Comparison of ENCODE assay signal across 1 cellular context in genomic region chr12:75944097-75944904, GRCh38.
TF ChIP-seq lines count a peak whose summit lies in the region.

No MANE protein-coding gene starts in this region.

TF ChIP-seq in K562, 482 proteins besides CTCF, POLR2A, EP300 and RAD21 (continued from another document and continues in another):
- TF ChIP-seq ZBTB9 (CRISPR knock-in tag; IDR thresholded peaks at IDR 0.05), result no peak
- peak; percentile 97 for TF ChIP-seq DPF2 (IDR thresholded peaks at IDR 0.05)
- TF ChIP-seq ETS1 (conservative IDR thresholded peaks at IDR 0.05; ENCODE audit: control insufficient read depth, low read depth, low read length), result no peak
- TF ChIP-seq HNRNPL (IDR thresholded peaks at IDR 0.05; ENCODE audit: low read depth, low read length), result no peak
- TF ChIP-seq ZNF561 (CRISPR knock-in tag; conservative IDR thresholded peaks at IDR 0.05), result no peak
- no peak for TF ChIP-seq CREBBP (IDR thresholded peaks at IDR 0.05; ENCODE audit: low read depth, low read length)
- no peak for TF ChIP-seq SLC30A9 (CRISPR knock-in tag; IDR thresholded peaks at IDR 0.05)
- no peak for TF ChIP-seq FOXJ3 (CRISPR knock-in tag; IDR thresholded peaks at IDR 0.05)
- no peak for TF ChIP-seq ZBTB11 (CRISPR knock-in tag; IDR thresholded peaks at IDR 0.05)
- peak; percentile 73 for TF ChIP-seq JUN (IDR thresholded peaks at IDR 0.05; ENCODE audit: borderline replicate concordance, low read depth, low read length)
- TF ChIP-seq JUN (CRISPR knock-in tag; IDR thresholded peaks at IDR 0.05; ENCODE audit: borderline replicate concordance), result 0 out of 2 replicates have a peak, but pooled peaks have one; percentile 36
- TF ChIP-seq BRD9 (IDR thresholded peaks at IDR 0.05; ENCODE audit: low read depth, partially characterized antibody), result peak; percentile 2
- no peak for TF ChIP-seq PHF21A (IDR thresholded peaks at IDR 0.05; ENCODE audit: borderline replicate concordance, low read depth)
- no peak for TF ChIP-seq HMG20A (CRISPR knock-in tag; conservative IDR thresholded peaks at IDR 0.05)
- TF ChIP-seq ZNF24 (IDR thresholded peaks at IDR 0.05), result peak; percentile 7; the same call in 1 of the 2 replicates
- no peak for TF ChIP-seq PHB (CRISPR knock-in tag; IDR thresholded peaks at IDR 0.05)
- peak; percentile 52; the same call in 1 of the 2 replicates for TF ChIP-seq ZBTB2 (IDR thresholded peaks at IDR 0.05)
- no peak for TF ChIP-seq CBX8 (IDR thresholded peaks at IDR 0.05; ENCODE audit: borderline replicate concordance, extremely low read depth, low read depth, low read length, poor library complexity, severe bottlenecking)
- TF ChIP-seq CBX3 (IDR thresholded peaks at IDR 0.05; ENCODE audit: borderline replicate concordance in 1 of 2, low read length in 2 of 2), result peak in 1 of 2 experiments; percentile 52; a peak in 1 of 3 replicates
- TF ChIP-seq SOX6 (IDR thresholded peaks at IDR 0.05), result peak; percentile 84
- no peak for TF ChIP-seq PURB (CRISPR knock-in tag; IDR thresholded peaks at IDR 0.05; ENCODE audit: low read depth)
- TF ChIP-seq NRF1 (conservative IDR thresholded peaks at IDR 0.05 in 1 of 2, IDR thresholded peaks at IDR 0.05 in 1 of 2), result no peak
- no peak for TF ChIP-seq CHCHD3 (CRISPR knock-in tag; IDR thresholded peaks at IDR 0.05)
- no peak for TF ChIP-seq DIDO1 (tag; IDR thresholded peaks at IDR 0.05; ENCODE audit: low read depth)
- 0 out of 2 replicates have a peak, but pooled peaks have one; percentile 23 for TF ChIP-seq CREM (IDR thresholded peaks at IDR 0.05; ENCODE audit: low read depth)
- TF ChIP-seq ARNT (IDR thresholded peaks at IDR 0.05), result 0 out of 4 replicates have a peak, but pooled peaks of 1 of the 2 experiments have one; percentile 25
- no peak for TF ChIP-seq CREB3 (tag; conservative IDR thresholded peaks at IDR 0.05; ENCODE audit: low read depth)
- TF ChIP-seq NFATC3 (IDR thresholded peaks at IDR 0.05), result no peak
- TF ChIP-seq NR2F6 (CRISPR knock-in tag; IDR thresholded peaks at IDR 0.05), result no peak
- peak; percentile 35 for TF ChIP-seq TAF9B (IDR thresholded peaks at IDR 0.05; ENCODE audit: partially characterized antibody)
- no peak for TF ChIP-seq MBD1 (CRISPR knock-in tag; IDR thresholded peaks at IDR 0.05)
- TF ChIP-seq EP400 (IDR thresholded peaks at IDR 0.05), result peak; percentile 36; the same call in 1 of the 2 replicates
- TF ChIP-seq E2F3 (CRISPR knock-in tag; IDR thresholded peaks at IDR 0.05), result no peak
- TF ChIP-seq RBBP5 (IDR thresholded peaks at IDR 0.05; ENCODE audit: borderline replicate concordance, insufficient read depth, low read length, poor library complexity, severe bottlenecking), result peak; percentile 66
- TF ChIP-seq USF1 (CRISPR knock-in tag; IDR thresholded peaks at IDR 0.05), result no peak
- no peak for TF ChIP-seq KAT7 (CRISPR knock-in tag; IDR thresholded peaks at IDR 0.05; ENCODE audit: borderline replicate concordance)
- TF ChIP-seq RBM25 (IDR thresholded peaks at IDR 0.05; ENCODE audit: low read depth, low read length, severe bottlenecking), result no peak
- no peak for TF ChIP-seq RBM14 (IDR thresholded peaks at IDR 0.05; ENCODE audit: borderline replicate concordance, insufficient read depth, low read depth, low read length)
- no peak for TF ChIP-seq ZC3H4 (CRISPR knock-in tag; IDR thresholded peaks at IDR 0.05; ENCODE audit: borderline replicate concordance)
- TF ChIP-seq ZNF76 (CRISPR knock-in tag; IDR thresholded peaks at IDR 0.05; ENCODE audit: borderline replicate concordance), result no peak
- TF ChIP-seq SIX5 (IDR thresholded peaks at IDR 0.05; ENCODE audit: borderline replicate concordance in 1 of 2, insufficient read depth in 1 of 2, low read depth in 1 of 2, low read length in 2 of 2), result no peak
- no peak for TF ChIP-seq FOXP4 (CRISPR knock-in tag; IDR thresholded peaks at IDR 0.05; ENCODE audit: borderline replicate concordance)
- TF ChIP-seq NR2C2 (CRISPR knock-in tag; IDR thresholded peaks at IDR 0.05), result no peak
- TF ChIP-seq NR2C2 (tag; IDR thresholded peaks at IDR 0.05), result peak; percentile 58; the same call in 1 of the 2 replicates
- TF ChIP-seq NFE2 (IDR thresholded peaks at IDR 0.05; ENCODE audit: low read depth), result peak; percentile 64
- no peak for TF ChIP-seq ZNF41 (CRISPR knock-in tag; conservative IDR thresholded peaks at IDR 0.05)
- TF ChIP-seq ZNF133 (CRISPR knock-in tag; IDR thresholded peaks at IDR 0.05), result no peak
- TF ChIP-seq GABPB2 (CRISPR knock-in tag; conservative IDR thresholded peaks at IDR 0.05), result no peak
- TF ChIP-seq AFF1 (IDR thresholded peaks at IDR 0.05; ENCODE audit: low read depth in 1 of 2, partially characterized antibody in 2 of 2), result peak; percentile 41 to 52
- TF ChIP-seq WHSC1 (IDR thresholded peaks at IDR 0.05; ENCODE audit: low read length), result no peak
